11 cellular contexts compared by ENCODE assay signal in genomic region chr16:67406628-67407027, GRCh38. TPM values are rescaled to one million over a fixed set of nuclear protein-coding genes. Genes with fewer than 3 reads are reported as not detected.
A peak's percentile ranks its signal among the peaks of the same experiment; 100 is the strongest.
DNase-seq lines count a peak whose midpoint lies in the region; ATAC-seq, FAIRE-seq and TF ChIP-seq lines count a peak whose summit lies in the region.
"Had no signal": no experiment of that assay in that cellular context is flagged by ENCODE, and none has a peak within 500 bp of the region (broad histone marks: within the 10 kb centered on the region; RNA-seq: fewer than 3 reads in every experiment).

No MANE protein-coding gene starts in this region.

- peak; percentile 91 for FAIRE-seq in HTR-8/SVneo (lab: Jason Lieb, UNC)

- H3K36me3 Mint-ChIP-seq in type B pancreatic cell, result peaks cover 3% of the 10 kb centered on the region

- no peaks in the 10 kb centered on the region for H3K27me3 Mint-ChIP-seq in type B pancreatic cell

- H3K4me3 Mint-ChIP-seq in type B pancreatic cell, result no peak overlapping the region
- H3K4me3 Mint-ChIP-seq: activated CD8-positive, alpha-beta T cell treated with anti-CD3 and anti-CD28 coated beads, Interleukin-2, amount 10 ng/mL, durations not matched to agents 7 days and 5 days had no signal

- TF ChIP-seq CTCF in left lung (IDR thresholded peaks at IDR 0.05) (no peak), type B pancreatic cell (conservative IDR thresholded peaks at IDR 0.05) (no peak)

- H3K4me1 Mint-ChIP-seq in type B pancreatic cell (ENCODE audit: unreplicated experiment), result peaks cover 37% of the 10 kb centered on the region

- H3K27ac Mint-ChIP-seq in type B pancreatic cell, result peak overlapping the region; percentile 98
- H3K27ac Mint-ChIP-seq: activated CD8-positive, alpha-beta T cell treated with anti-CD3 and anti-CD28 coated beads, Interleukin-2, amount 10 ng/mL, durations not matched to agents 7 days and 5 days had no signal

- H3K27me3 ChIP-seq in left lung, result no peaks in the 10 kb centered on the region
- H3K27me3 ChIP-seq: SJSA1 had no signal

- H3K4me3 ChIP-seq in left lung, result no peak overlapping the region
- H3K4me3 ChIP-seq: SJSA1 had no signal

- no peaks in the 10 kb centered on the region for H3K36me3 ChIP-seq in left lung
- H3K36me3 ChIP-seq: SJSA1 had no signal

- peak; percentile 79 for DNase-seq in HTR-8/SVneo (ENCODE audit: insufficient read length, low spot score)
- DNase-seq in dedifferentiated amniotic fluid mesenchymal stem cell (ENCODE audit: extremely low spot score), result peak; percentile 79
- DNase-seq in left lung, result no peak
- no peak for DNase-seq in type B pancreatic cell (ENCODE audit: extremely low spot score, unreplicated experiment)
- DNase-seq in HuH-7 (ENCODE audit: low spot score), result no peak
- DNase-seq in putamen (ENCODE audit: low spot score), result no peak
- DNase-seq in stimulated activated CD8-positive, alpha-beta memory T cell treated with anti-CD3 and anti-CD28 coated beads, Interleukin-4, amount 100 ng/mL, for 48 hours, result no peak
- DNase-seq: activated CD8-positive, alpha-beta T cell treated with anti-CD3 and anti-CD28 coated beads, Interleukin-2, amount 10 ng/mL, durations not matched to agents 7 days and 5 days; NCI-H1436 treated with DMSO at 0.1 percent for 48 hours had no signal

- peak; percentile 3 for ATAC-seq in left lung
- no peak for ATAC-seq in GM18867 (IDR thresholded peaks at IDR 0.05; ENCODE audit: unreplicated experiment)
- ATAC-seq: activated CD8-positive, alpha-beta T cell treated with anti-CD3 and anti-CD28 coated beads, Interleukin-2, amount 10 ng/mL, durations not matched to agents 7 days and 5 days had no signal

- no peaks in the 10 kb centered on the region for H3K9me3 Mint-ChIP-seq in type B pancreatic cell

- H3K27ac ChIP-seq in left lung, result peak overlapping the region; percentile 13 to 70
- H3K27ac ChIP-seq: SJSA1 had no signal

- H3K4me1 ChIP-seq in left lung, result peaks cover 6 to 25% of the 10 kb centered on the region in 2 donors

- intact Hi-C loops in left lung (cut with DNase I), result no loop called here

- H3K9me3 ChIP-seq in left lung, result no peaks in the 10 kb centered on the region
- H3K9me3 ChIP-seq: SJSA1 had no signal

RNA-seq across cellular contexts. Expression of gene ZDHHC1, which starts 9.6 kb away (rescaled TPM):
- total RNA-seq in left lung (10 to 100 TPM; 14.4 to 14.7 TPM), type B pancreatic cell (ENCODE audit: low replicate concordance) (10.1 and 11.3 TPM in 2 replicates)

RNA-seq across cellular contexts. Expression of gene TPPP3, which starts 13.3 kb away (rescaled TPM):
- total RNA-seq in left lung (10 to 100 TPM; 79.2 to 91.3 TPM), type B pancreatic cell (ENCODE audit: low replicate concordance) (39.3 and 44.5 TPM in 2 replicates)
- total RNA-seq: activated CD8-positive, alpha-beta T cell treated with anti-CD3 and anti-CD28 coated beads, Interleukin-2, amount 10 ng/mL, durations not matched to agents 7 days and 5 days; SJSA1 had no signal

RNA-seq across cellular contexts. Expression of gene HSD11B2, which starts 24.3 kb away (rescaled TPM):
- total RNA-seq in left lung (1 to 10 TPM; 2.5 to 3.9 TPM), type B pancreatic cell (ENCODE audit: low replicate concordance) (5.4 and 8.5 TPM in 2 replicates)
- total RNA-seq: activated CD8-positive, alpha-beta T cell treated with anti-CD3 and anti-CD28 coated beads, Interleukin-2, amount 10 ng/mL, durations not matched to agents 7 days and 5 days; SJSA1 had no signal

Comparison
In these comparisons a context has a peak if more than half of its experiments do, and no peak if none do; other contexts are left out.
1. DNase-seq: peak in HTR-8/SVneo (single experiment) and dedifferentiated amniotic fluid mesenchymal stem cell (single experiment); none in left lung (0 of 2), type B pancreatic cell (single experiment), HuH-7 (single experiment), putamen (single experiment) and stimulated activated CD8-positive, alpha-beta memory T cell treated with anti-CD3 and anti-CD28 coated beads, Interleukin-4, amount 100 ng/mL, for 48 hours (single experiment).